1 cellular context compared by ENCODE assay signal in the genomic region with DNA sequence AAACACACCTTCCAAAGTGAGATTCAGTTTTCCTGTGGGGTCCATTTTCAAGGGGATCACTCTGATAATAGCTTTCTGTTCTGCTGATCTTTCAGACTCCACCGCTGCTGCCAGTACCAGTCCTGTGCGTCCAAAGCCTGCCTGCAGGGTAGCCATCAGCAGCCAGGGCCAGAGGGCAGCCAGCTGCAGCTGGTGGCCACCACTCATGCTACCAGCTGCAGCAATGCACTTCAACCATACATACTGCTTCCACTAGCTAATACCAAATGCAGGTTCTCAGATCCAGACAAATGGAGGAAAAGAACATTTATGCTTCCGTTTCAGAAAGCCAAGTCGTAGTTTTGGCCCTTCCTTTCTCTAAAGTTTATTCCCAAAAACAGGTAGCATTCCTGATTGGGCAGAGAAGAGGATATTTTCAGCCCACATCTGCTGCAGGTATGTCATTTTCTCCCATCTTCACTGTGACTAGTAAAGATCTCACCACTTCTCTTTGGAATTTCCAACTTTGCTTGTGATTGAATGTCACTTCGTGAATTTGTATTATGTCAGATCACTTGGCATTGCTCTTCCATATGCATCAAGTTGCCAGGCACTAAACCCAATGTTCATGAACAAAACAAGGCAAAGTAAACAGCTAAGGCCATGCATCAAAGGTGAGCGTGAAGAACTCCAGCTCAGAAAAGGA.
TF ChIP-seq lines count a peak whose summit lies in the region.

No MANE protein-coding gene starts in this region.

TF ChIP-seq in HCT116, 20 proteins besides CTCF, POLR2A, EP300 and RAD21:
- TF ChIP-seq, protein P1, sequence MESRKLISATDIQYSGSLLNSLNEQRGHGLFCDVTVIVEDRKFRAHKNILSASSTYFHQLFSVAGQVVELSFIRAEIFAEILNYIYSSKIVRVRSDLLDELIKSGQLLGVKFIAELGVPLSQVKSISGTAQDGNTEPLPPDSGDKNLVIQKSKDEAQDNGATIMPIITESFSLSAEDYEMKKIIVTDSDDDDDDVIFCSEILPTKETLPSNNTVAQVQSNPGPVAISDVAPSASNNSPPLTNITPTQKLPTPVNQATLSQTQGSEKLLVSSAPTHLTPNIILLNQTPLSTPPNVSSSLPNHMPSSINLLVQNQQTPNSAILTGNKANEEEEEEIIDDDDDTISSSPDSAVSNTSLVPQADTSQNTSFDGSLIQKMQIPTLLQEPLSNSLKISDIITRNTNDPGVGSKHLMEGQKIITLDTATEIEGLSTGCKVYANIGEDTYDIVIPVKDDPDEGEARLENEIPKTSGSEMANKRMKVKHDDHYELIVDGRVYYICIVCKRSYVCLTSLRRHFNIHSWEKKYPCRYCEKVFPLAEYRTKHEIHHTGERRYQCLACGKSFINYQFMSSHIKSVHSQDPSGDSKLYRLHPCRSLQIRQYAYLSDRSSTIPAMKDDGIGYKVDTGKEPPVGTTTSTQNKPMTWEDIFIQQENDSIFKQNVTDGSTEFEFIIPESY (IDR thresholded peaks at IDR 0.05; ENCODE audit: extremely low read depth, insufficient replicate concordance, low read length): no peak
- TF ChIP-seq SRF (IDR thresholded peaks at IDR 0.05; ENCODE audit: low read depth): no peak
- no peak for TF ChIP-seq FOSL1 (IDR thresholded peaks at IDR 0.05; ENCODE audit: low read depth)
- TF ChIP-seq JUND (IDR thresholded peaks at IDR 0.05): no peak
- TF ChIP-seq SP1 (IDR thresholded peaks at IDR 0.05; ENCODE audit: low read depth): no peak
- TF ChIP-seq TCF7L2 (IDR thresholded peaks at IDR 0.05; ENCODE audit: borderline replicate concordance, extremely low read depth, insufficient read depth, insufficient read length): no peak
- peak; percentile 37; the same call in 1 of the 2 replicates for TF ChIP-seq SIN3A (IDR thresholded peaks at IDR 0.05; ENCODE audit: low read depth)
- TF ChIP-seq, protein P2, sequence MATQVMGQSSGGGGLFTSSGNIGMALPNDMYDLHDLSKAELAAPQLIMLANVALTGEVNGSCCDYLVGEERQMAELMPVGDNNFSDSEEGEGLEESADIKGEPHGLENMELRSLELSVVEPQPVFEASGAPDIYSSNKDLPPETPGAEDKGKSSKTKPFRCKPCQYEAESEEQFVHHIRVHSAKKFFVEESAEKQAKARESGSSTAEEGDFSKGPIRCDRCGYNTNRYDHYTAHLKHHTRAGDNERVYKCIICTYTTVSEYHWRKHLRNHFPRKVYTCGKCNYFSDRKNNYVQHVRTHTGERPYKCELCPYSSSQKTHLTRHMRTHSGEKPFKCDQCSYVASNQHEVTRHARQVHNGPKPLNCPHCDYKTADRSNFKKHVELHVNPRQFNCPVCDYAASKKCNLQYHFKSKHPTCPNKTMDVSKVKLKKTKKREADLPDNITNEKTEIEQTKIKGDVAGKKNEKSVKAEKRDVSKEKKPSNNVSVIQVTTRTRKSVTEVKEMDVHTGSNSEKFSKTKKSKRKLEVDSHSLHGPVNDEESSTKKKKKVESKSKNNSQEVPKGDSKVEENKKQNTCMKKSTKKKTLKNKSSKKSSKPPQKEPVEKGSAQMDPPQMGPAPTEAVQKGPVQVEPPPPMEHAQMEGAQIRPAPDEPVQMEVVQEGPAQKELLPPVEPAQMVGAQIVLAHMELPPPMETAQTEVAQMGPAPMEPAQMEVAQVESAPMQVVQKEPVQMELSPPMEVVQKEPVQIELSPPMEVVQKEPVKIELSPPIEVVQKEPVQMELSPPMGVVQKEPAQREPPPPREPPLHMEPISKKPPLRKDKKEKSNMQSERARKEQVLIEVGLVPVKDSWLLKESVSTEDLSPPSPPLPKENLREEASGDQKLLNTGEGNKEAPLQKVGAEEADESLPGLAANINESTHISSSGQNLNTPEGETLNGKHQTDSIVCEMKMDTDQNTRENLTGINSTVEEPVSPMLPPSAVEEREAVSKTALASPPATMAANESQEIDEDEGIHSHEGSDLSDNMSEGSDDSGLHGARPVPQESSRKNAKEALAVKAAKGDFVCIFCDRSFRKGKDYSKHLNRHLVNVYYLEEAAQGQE (IDR thresholded peaks at IDR 0.05; ENCODE audit: low read depth): no peak
- TF ChIP-seq, protein P3, sequence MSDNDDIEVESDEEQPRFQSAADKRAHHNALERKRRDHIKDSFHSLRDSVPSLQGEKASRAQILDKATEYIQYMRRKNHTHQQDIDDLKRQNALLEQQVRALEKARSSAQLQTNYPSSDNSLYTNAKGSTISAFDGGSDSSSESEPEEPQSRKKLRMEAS (IDR thresholded peaks at IDR 0.05): peak; percentile 41; the same call in 1 of the 2 replicates
- peak; percentile 39 for TF ChIP-seq POLR2AphosphoS5 (IDR thresholded peaks at IDR 0.05; ENCODE audit: low read depth, low read length)
